In genomic region chr11:86301742-86302091, GRCh38 we compare ENCODE assay signal across 1 cellular context.
TF ChIP-seq lines count a peak whose summit lies in the region.

No MANE protein-coding gene starts in this region.

TF ChIP-seq in GM23338, 12 proteins besides CTCF, POLR2A, EP300 and RAD21 (continued from another document):
- TF ChIP-seq REST (IDR thresholded peaks at IDR 0.05; ENCODE audit: unreplicated experiment) = no peak
